In the genomic region with DNA sequence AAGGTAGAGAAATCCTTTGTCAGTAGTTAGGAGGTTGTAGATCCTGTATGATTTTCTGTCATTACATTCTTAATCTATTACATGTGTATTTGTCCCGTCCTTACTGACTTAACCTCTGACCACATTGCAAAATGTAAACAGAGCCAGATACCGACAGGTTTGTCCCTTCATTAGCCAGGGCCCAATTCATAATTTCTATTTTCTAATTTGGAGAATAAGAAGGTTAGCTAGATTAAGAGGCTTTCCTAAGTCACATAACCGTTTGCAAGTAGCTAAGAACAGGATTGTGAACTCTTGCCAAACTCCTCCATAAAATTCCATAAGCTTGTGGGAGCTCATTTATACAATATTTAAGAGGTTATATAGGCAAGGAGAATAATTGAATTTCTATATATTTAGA, we compare ENCODE assay signal across 18 cellular contexts.
DNase-seq lines count a peak whose midpoint lies in the region; ATAC-seq, FAIRE-seq and TF ChIP-seq lines count a peak whose summit lies in the region.
"Had no signal": no experiment of that assay in that cellular context is flagged by ENCODE, and none has a peak within 500 bp of the region (broad histone marks: within the 10 kb centered on the region; RNA-seq: fewer than 3 reads in every experiment).

No MANE protein-coding gene starts in this region.

- DNase-seq in HCT116 (ENCODE audit: low read depth, low spot score) (no peak), chondrocyte (ENCODE audit: low spot score) (no peak), small intestine (peak; percentile 68), A673 (ENCODE audit: low spot score) (no peak), SIG-M5 (lab: John Stamatoyannopoulos, UW) (no peak), HPDE6-E6E7 (ENCODE audit: extremely low spot score) (no peak)
- DNase-seq: activated CD4-positive, alpha-beta T cell treated with anti-CD3 and anti-CD28 coated beads, Interleukin-2, amount 10 ng/mL, durations not matched to agents 24 days and 14 days; activated naive CD4-positive, alpha-beta T cell; naive B cell; NCI-H345; psoas muscle; SHP77; stimulated activated naive CD4-positive, alpha-beta T cell treated with Interleukin-2 at 50 U/mL for 16 hours had no signal

- H3K27me3 ChIP-seq in HCT116 (ENCODE audit: insufficient read depth, low read length) (no peaks in the 10 kb centered on the region), liver (ENCODE audit: control insufficient read depth in 4 of 4, insufficient read depth in 4 of 4, low read length in 3 of 4) (no peaks in the 10 kb centered on the region), small intestine (ENCODE audit: control insufficient read depth in 2 of 2, insufficient read depth in 2 of 2, low read length in 2 of 2) (no peaks in the 10 kb centered on the region), A673 (replicated peaks; ENCODE audit: insufficient read depth, low read depth, low read length, poor library complexity) (no peaks in the 10 kb centered on the region)

- no peaks in the 10 kb centered on the region for H3K9me3 ChIP-seq in HCT116 (ENCODE audit: control insufficient read depth in 1 of 2, insufficient read depth in 1 of 2, low read depth in 1 of 2, low read length in 2 of 2)
- H3K9me3 ChIP-seq in liver (ENCODE audit: control insufficient read depth in 4 of 4, low read length in 3 of 4): no peaks in the 10 kb centered on the region
- no peaks in the 10 kb centered on the region for H3K9me3 ChIP-seq in small intestine (ENCODE audit: control insufficient read depth, low read depth)
- H3K9me3 ChIP-seq in A673 (ENCODE audit: low read depth, low read length, poor library complexity, severe bottlenecking): no peaks in the 10 kb centered on the region
- H3K9me3 ChIP-seq: psoas muscle had no signal

- 32% methylated on average over 3 of the region's 3 CpGs for WGBS in liver
- WGBS in small intestine, 3 donors: 14 to 55% (median 33%) methylated on average over 3 of the region's 3 CpGs

- H3K27ac ChIP-seq in HCT116 (ENCODE audit: low read depth, low read length) (peak overlapping the region; percentile 72), liver (ENCODE audit: low read depth in 1 of 2, low read length in 2 of 2) (peak overlapping the region; percentile 74 to 79), small intestine (ENCODE audit: low read depth in 1 of 2, low read length in 1 of 2) (peak overlapping the region; percentile 14), A673 (ENCODE audit: low read depth, low read length, poor library complexity, severe bottlenecking) (no peak overlapping the region)
- H3K27ac ChIP-seq: psoas muscle had no signal

- TF ChIP-seq POLR2A in HCT116 (IDR thresholded peaks at IDR 0.05; ENCODE audit: borderline replicate concordance, extremely low read depth, insufficient read depth, insufficient read length): no peak

- H3K4me1 ChIP-seq in HCT116 (ENCODE audit: control insufficient read depth in 1 of 2, insufficient read depth in 2 of 2, low read length in 2 of 2) (peaks cover 21 to 69% of the 10 kb centered on the region in 2 experiments), liver (ENCODE audit: control insufficient read depth in 4 of 4, insufficient read depth in 4 of 4, low read length in 3 of 4) (peaks cover 8 to 45% (median 18%) of the 10 kb centered on the region in 4 donors), small intestine (ENCODE audit: control insufficient read depth in 2 of 2, insufficient read depth in 1 of 2, low read depth in 1 of 2, low read length in 1 of 2) (peaks cover 4 to 5% of the 10 kb centered on the region in 2 donors), A673 (ENCODE audit: insufficient read depth, low read length, poor library complexity, severe bottlenecking) (no peaks in the 10 kb centered on the region)

- H3K79me2 ChIP-seq in HCT116 (ENCODE audit: insufficient read depth, low read length): no peaks in the 10 kb centered on the region

- POLR2A ChIA-PET in HCT116 (lab: Charles Lee) (interaction anchor here (1.2 to 1.5 kb wide), 2 partner anchors 29 to 83 kb away, joined by 3 read pairs; no protein-coding TSS in a partner anchor), A673 (lab: Charles Lee; ENCODE audit: low non-redundant PET) (no interaction called here)

- CTCF ChIA-PET in HCT116 (lab: Charles Lee): no interaction called here
- CTCF ChIA-PET in A673 (lab: Charles Lee): no interaction called here

- no peaks in the 10 kb centered on the region for H4K20me1 ChIP-seq in HCT116 (ENCODE audit: insufficient read depth)

- RAD21 ChIA-PET in HCT116 (lab: Charles Lee; ENCODE audit: low non-redundant PET in 1 of 2, low total read pairs in 2 of 2, uncharacterized antibody in 2 of 2, unreplicated experiment in 2 of 2): no interaction called here

- BruUV-seq in HCT116 (replicated peaks; lab: Mats Ljungman, UMichigan) (no TSS peak), A673 (replicated peaks; lab: Mats Ljungman, UMichigan) (no TSS peak)

- H3K4me3 Mint-ChIP-seq in chondrocyte (ENCODE audit: unreplicated experiment): no peak overlapping the region
- no peak overlapping the region for H3K4me3 Mint-ChIP-seq in stimulated activated memory B cell treated with anti-CD40 and anti-IgM and Interleukin-4, amounts not matched to agents 10 μg/mL and 1 μg/mL and 100 μg/mL, for 72 hours
- H3K4me3 Mint-ChIP-seq: activated CD4-positive, alpha-beta T cell treated with anti-CD3 and anti-CD28 coated beads, Interleukin-2, amount 10 ng/mL, durations not matched to agents 24 days and 14 days; dendritic cell treated with granulocyte-macrophage colony-stimulating factor and Interleukin-4, amounts not matched to agents 40 ng/mL and 50 ng/mL, for 4 days; naive B cell had no signal

- no peaks in the 10 kb centered on the region for H3K9me2 ChIP-seq in HCT116 (ENCODE audit: insufficient read depth)

- H3K9me3 Mint-ChIP-seq in chondrocyte (ENCODE audit: low read depth): no peaks in the 10 kb centered on the region
- no peaks in the 10 kb centered on the region for H3K9me3 Mint-ChIP-seq in stimulated activated memory B cell treated with anti-CD40 and anti-IgM and Interleukin-4, amounts not matched to agents 10 μg/mL and 1 μg/mL and 100 μg/mL, for 72 hours
- H3K9me3 Mint-ChIP-seq: dendritic cell treated with granulocyte-macrophage colony-stimulating factor and Interleukin-4, amounts not matched to agents 40 ng/mL and 50 ng/mL, for 4 days; naive B cell had no signal

- H3K36me3 ChIP-seq in HCT116 (ENCODE audit: control insufficient read depth in 1 of 2, insufficient read depth in 2 of 2, low read length in 2 of 2): no peaks in the 10 kb centered on the region
- no peaks in the 10 kb centered on the region for H3K36me3 ChIP-seq in liver (ENCODE audit: control insufficient read depth in 4 of 4, insufficient read depth in 3 of 4, low read depth in 1 of 4, low read length in 3 of 4)
- H3K36me3 ChIP-seq in small intestine (ENCODE audit: control insufficient read depth in 2 of 2, insufficient read depth in 2 of 2, low read length in 2 of 2): no peaks in the 10 kb centered on the region
- no peaks in the 10 kb centered on the region for H3K36me3 ChIP-seq in A673 (ENCODE audit: insufficient read depth, low read length, poor library complexity, severe bottlenecking)

- ATAC-seq in HCT116: no peak
- no peak for ATAC-seq in stimulated activated memory B cell treated with anti-CD40 and anti-IgM and Interleukin-4, amounts not matched to agents 10 μg/mL and 1 μg/mL and 100 μg/mL, for 72 hours

- no peak for TF ChIP-seq RAD21 in HCT116 (IDR thresholded peaks at IDR 0.05; ENCODE audit: low read depth)
- TF ChIP-seq RAD21 in liver (IDR thresholded peaks at IDR 0.05): peak in 1 of 2 donors; percentile 38

- H3K36me3 Mint-ChIP-seq in chondrocyte (ENCODE audit: low read depth): no peaks in the 10 kb centered on the region
- H3K36me3 Mint-ChIP-seq in stimulated activated memory B cell treated with anti-CD40 and anti-IgM and Interleukin-4, amounts not matched to agents 10 μg/mL and 1 μg/mL and 100 μg/mL, for 72 hours: peaks cover 18% of the 10 kb centered on the region

- no peak overlapping the region for H2AFZ ChIP-seq in HCT116 (ENCODE audit: low read depth, low read length, poor library complexity, severe bottlenecking)

- peaks cover 30% of the 10 kb centered on the region for H3K4me1 Mint-ChIP-seq in chondrocyte (ENCODE audit: low read depth)
- no peaks in the 10 kb centered on the region for H3K4me1 Mint-ChIP-seq in stimulated activated memory B cell treated with anti-CD40 and anti-IgM and Interleukin-4, amounts not matched to agents 10 μg/mL and 1 μg/mL and 100 μg/mL, for 72 hours
- H3K4me1 Mint-ChIP-seq: activated CD4-positive, alpha-beta T cell treated with anti-CD3 and anti-CD28 coated beads, Interleukin-2, amount 10 ng/mL, durations not matched to agents 24 days and 14 days; naive B cell had no signal

- peak overlapping the region; percentile 55 for H3K27ac Mint-ChIP-seq in chondrocyte (ENCODE audit: unreplicated experiment)
- no peak overlapping the region for H3K27ac Mint-ChIP-seq in stimulated activated memory B cell treated with anti-CD40 and anti-IgM and Interleukin-4, amounts not matched to agents 10 μg/mL and 1 μg/mL and 100 μg/mL, for 72 hours
- H3K27ac Mint-ChIP-seq: activated CD4-positive, alpha-beta T cell treated with anti-CD3 and anti-CD28 coated beads, Interleukin-2, amount 10 ng/mL, durations not matched to agents 24 days and 14 days; dendritic cell treated with granulocyte-macrophage colony-stimulating factor and Interleukin-4, amounts not matched to agents 40 ng/mL and 50 ng/mL, for 4 days had no signal

- no peak for FAIRE-seq in small intestine (lab: Jason Lieb, UNC)
- FAIRE-seq: GM12891, H1 had no signal

- TF ChIP-seq CTCF in HCT116 (IDR thresholded peaks at IDR 0.05 in 2 of 3, conservative IDR thresholded peaks at IDR 0.05 in 1 of 3; ENCODE audit: borderline replicate concordance in 1 of 3, insufficient read depth in 1 of 3, low read depth in 2 of 3, low read length in 2 of 3): no peak
- TF ChIP-seq CTCF in chondrocyte (IDR thresholded peaks at IDR 0.05): no peak
- TF ChIP-seq CTCF in liver (IDR thresholded peaks at IDR 0.05; ENCODE audit: low read depth, low read length, missing input control): no peak
- TF ChIP-seq CTCF in A673 (conservative IDR thresholded peaks at IDR 0.05; ENCODE audit: low read depth, low read length): no peak

- no peaks in the 10 kb centered on the region for H3K27me3 Mint-ChIP-seq in chondrocyte (ENCODE audit: low read depth)
- H3K27me3 Mint-ChIP-seq in stimulated activated memory B cell treated with anti-CD40 and anti-IgM and Interleukin-4, amounts not matched to agents 10 μg/mL and 1 μg/mL and 100 μg/mL, for 72 hours: no peaks in the 10 kb centered on the region
- H3K27me3 Mint-ChIP-seq: activated CD4-positive, alpha-beta T cell treated with anti-CD3 and anti-CD28 coated beads, Interleukin-2, amount 10 ng/mL, durations not matched to agents 24 days and 14 days; dendritic cell treated with granulocyte-macrophage colony-stimulating factor and Interleukin-4, amounts not matched to agents 40 ng/mL and 50 ng/mL, for 4 days; naive B cell had no signal

- H3K4me3 ChIP-seq in HCT116 (replicated peaks in 1 of 2; ENCODE audit: low read depth in 1 of 2, low read length in 2 of 2) (no peak overlapping the region; a peak in 1 of 4 replicates), liver (ENCODE audit: low read depth in 1 of 3, low read length in 3 of 3) (peak overlapping the region in 1 of 3 donors; percentile 22), small intestine (ENCODE audit: low read depth in 1 of 2, low read length in 2 of 2) (no peak overlapping the region), A673 (ENCODE audit: low read depth, low read length, poor library complexity, severe bottlenecking) (no peak overlapping the region)
- H3K4me3 ChIP-seq: psoas muscle had no signal

- H3K4me2 ChIP-seq in HCT116 (ENCODE audit: low read length): peak overlapping the region; percentile 48

- intact Hi-C loops in HCT116 (cut with micrococcal nuclease): no loop called here
- intact Hi-C loops in A673 (cut with micrococcal nuclease; ENCODE audit: unreplicated experiment): no loop called here

- no peak overlapping the region for H3K9ac ChIP-seq in HCT116 (ENCODE audit: low read length)
- peak overlapping the region; percentile 28 to 32 for H3K9ac ChIP-seq in liver (ENCODE audit: low read depth in 1 of 2, low read length in 2 of 2)
